Comparison of ENCODE assay signal across 9 cellular contexts in the genomic region with DNA sequence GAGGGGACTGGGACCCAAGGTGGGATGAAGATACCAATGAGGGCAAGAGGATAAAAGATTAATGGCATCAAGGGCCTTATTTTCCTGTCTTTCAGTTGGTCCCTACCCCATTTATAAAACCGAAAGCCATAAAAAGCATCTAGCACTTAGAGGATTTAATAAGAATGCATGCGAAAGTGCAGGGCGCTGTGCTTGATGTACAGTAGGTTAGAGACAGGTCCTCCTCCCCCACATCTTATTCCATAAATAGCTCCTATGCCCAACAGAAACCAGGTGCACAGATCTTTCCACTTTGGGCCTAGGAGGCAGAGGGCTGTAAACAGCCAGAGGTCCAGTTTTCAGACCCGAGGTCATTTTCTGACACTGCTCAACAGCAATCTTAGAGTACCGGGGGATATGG. TPM values are rescaled to one million over a fixed set of nuclear protein-coding genes. Genes with fewer than 3 reads are reported as not detected.
DNase-seq lines count a peak whose midpoint lies in the region; ATAC-seq and TF ChIP-seq lines count a peak whose summit lies in the region.
"Had no signal": no experiment of that assay in that cellular context is flagged by ENCODE, and none has a peak within 500 bp of the region (broad histone marks: within the 10 kb centered on the region; RNA-seq: fewer than 3 reads in every experiment).

No MANE protein-coding gene starts in this region.

- H3K36me3 ChIP-seq in A673 (ENCODE audit: insufficient read depth, low read length, poor library complexity, severe bottlenecking): no peaks in the 10 kb centered on the region
- no peaks in the 10 kb centered on the region for H3K36me3 ChIP-seq in KMS-11 (ENCODE audit: insufficient read depth)
- peaks cover 8% of the 10 kb centered on the region for H3K36me3 ChIP-seq in muscle layer of colon (ENCODE audit: insufficient read depth, low read length)

- intact Hi-C loops in A673 (cut with micrococcal nuclease; ENCODE audit: unreplicated experiment): loop anchor here (10.0 kb wide), 2 partner anchors 121 to 261 kb away; a partner anchor contains a TSS

- H3K4me3 ChIP-seq in A673 (ENCODE audit: low read depth, low read length, poor library complexity, severe bottlenecking) (peak overlapping the region; percentile 82), KMS-11 (IDR thresholded peaks at IDR 0.05; ENCODE audit: insufficient read depth, low read depth, low read length) (peak overlapping the region; percentile 45), muscle layer of colon (ENCODE audit: low read depth in 1 of 2, low read length in 2 of 2) (peak overlapping the region; percentile 80 to 94)

- H3K9me3 ChIP-seq in A673 (ENCODE audit: low read depth, low read length, poor library complexity, severe bottlenecking): no peaks in the 10 kb centered on the region
- H3K9me3 ChIP-seq in muscle layer of colon (ENCODE audit: low read length): no peaks in the 10 kb centered on the region

- POLR2A ChIA-PET in A673 (lab: Charles Lee; ENCODE audit: low non-redundant PET): no interaction called here

- no peaks in the 10 kb centered on the region for H3K27me3 ChIP-seq in A673 (replicated peaks; ENCODE audit: insufficient read depth, low read depth, low read length, poor library complexity)
- no peaks in the 10 kb centered on the region for H3K27me3 ChIP-seq in KMS-11 (ENCODE audit: insufficient read depth, low read depth)
- H3K27me3 ChIP-seq in muscle layer of colon (ENCODE audit: control insufficient read depth in 1 of 2, insufficient read depth in 2 of 2, low read length in 2 of 2): no peaks in the 10 kb centered on the region

- no TSS peak for BruUV-seq in A673 (replicated peaks; lab: Mats Ljungman, UMichigan)

- H4K20me1 ChIP-seq in KMS-11 (ENCODE audit: insufficient read depth): no peaks in the 10 kb centered on the region

- ATAC-seq in GM21825 (IDR thresholded peaks at IDR 0.05; ENCODE audit: unreplicated experiment) (no peak), HG02852 (IDR thresholded peaks at IDR 0.05; ENCODE audit: unreplicated experiment) (no peak)

- CTCF ChIA-PET in A673 (lab: Charles Lee): no interaction called here

- DNase-seq in A673 (ENCODE audit: low spot score) (no peak), SK-N-DZ (ENCODE audit: low spot score) (no peak), ACHN (no peak)

- H2AFZ ChIP-seq in KMS-11 (ENCODE audit: low read depth): peak overlapping the region; percentile 82; the same call in 1 of the 2 replicates

- H3K79me2 ChIP-seq in KMS-11 (ENCODE audit: insufficient read depth, low read depth): peaks cover 17% of the 10 kb centered on the region; the same call in 1 of the 2 replicates

- H3K4me1 ChIP-seq in A673 (ENCODE audit: insufficient read depth, low read length, poor library complexity, severe bottlenecking): peaks cover 8% of the 10 kb centered on the region
- H3K4me1 ChIP-seq in KMS-11 (ENCODE audit: low read depth, poor library complexity, severe bottlenecking): peaks cover 13% of the 10 kb centered on the region
- peaks cover 18% of the 10 kb centered on the region for H3K4me1 ChIP-seq in muscle layer of colon (ENCODE audit: insufficient read depth, low read length)

- H3K9ac ChIP-seq in KMS-11 (peak overlapping the region; percentile 46; the same call in 1 of the 2 replicates), muscle layer of colon (ENCODE audit: low read length) (peak overlapping the region; percentile 53)

- no peak for TF ChIP-seq CTCF in A673 (conservative IDR thresholded peaks at IDR 0.05; ENCODE audit: low read depth, low read length)
- TF ChIP-seq CTCF in KMS-11 (conservative IDR thresholded peaks at IDR 0.05; ENCODE audit: low read depth, low read length): no peak

- no peak overlapping the region for H3K27ac ChIP-seq in A673 (ENCODE audit: low read depth, low read length, poor library complexity, severe bottlenecking)
- H3K27ac ChIP-seq in KMS-11: 0 out of 2 replicates have a peak overlapping the region, but pooled peaks have one; percentile 44
- peak overlapping the region; percentile 23 for H3K27ac ChIP-seq in cingulate gyrus (ENCODE audit: low read depth, low read length)
- H3K27ac ChIP-seq in muscle layer of colon (ENCODE audit: low read depth, low read length): peak overlapping the region; percentile 74

- peak overlapping the region; percentile 97 for H3K4me2 ChIP-seq in KMS-11

- in situ Hi-C loops in ACHN (cut with HindIII; ENCODE audit: low pct_ligation_motif_present, low pct_unique_long_range_greater_than_20kb, low sequenced_read_pairs): no loop called here

RNA-seq across cellular contexts. Expression of a gene that starts 1.2 kb away (rescaled TPM):
- total RNA-seq in A673 (2021): 37.8 and 53.1 TPM in 2 replicates
- polyA plus RNA-seq in SK-N-DZ (2014; cell fraction: cytosol; rRNA removed): 28.8 and 32.0 TPM in 2 replicates
- 253 TPM in 2 replicates for polyA plus RNA-seq in SK-N-DZ (2014; cell fraction: nucleus; rRNA removed)

RNA-seq across cellular contexts. Expression of a gene that starts 22.7 kb away (rescaled TPM):
- not detected in 2 replicates for total RNA-seq in A673 (2021)
- 0.03 TPM in 1 of 2 replicates, not detected in the other for polyA plus RNA-seq in SK-N-DZ (2014; cell fraction: cytosol; rRNA removed)
- 0.12 TPM in 1 of 2 replicates, not detected in the other for polyA plus RNA-seq in SK-N-DZ (2014; cell fraction: nucleus; rRNA removed)
- total RNA-seq: T-helper 2 cell treated with Interferon-gamma antibody and Interleukin-4, amounts not matched to agents 100 ng/mL and 5 ng/mL, for 36 hours had no signal

RNA-seq across cellular contexts. Expression of a gene that starts 22.9 kb away (rescaled TPM):
- 200 and 208 TPM in 2 replicates for total RNA-seq in A673 (2021)
- 215 and 240 TPM in 2 replicates for polyA plus RNA-seq in SK-N-DZ (2014; cell fraction: cytosol; rRNA removed)
- 185 and 209 TPM in 2 replicates for polyA plus RNA-seq in SK-N-DZ (2014; cell fraction: nucleus; rRNA removed)

RNA-seq across cellular contexts. Expression of a gene that starts 28.3 kb away (rescaled TPM):
- total RNA-seq in A673 (2021): 17.2 and 17.4 TPM in 2 replicates
- 7.1 and 8.0 TPM in 2 replicates for polyA plus RNA-seq in SK-N-DZ (2014; cell fraction: cytosol; rRNA removed)
- 8.0 and 16.9 TPM in 2 replicates for polyA plus RNA-seq in SK-N-DZ (2014; cell fraction: nucleus; rRNA removed)
